Comparison of ENCODE assay signal across 1 cellular context in the genomic region with DNA sequence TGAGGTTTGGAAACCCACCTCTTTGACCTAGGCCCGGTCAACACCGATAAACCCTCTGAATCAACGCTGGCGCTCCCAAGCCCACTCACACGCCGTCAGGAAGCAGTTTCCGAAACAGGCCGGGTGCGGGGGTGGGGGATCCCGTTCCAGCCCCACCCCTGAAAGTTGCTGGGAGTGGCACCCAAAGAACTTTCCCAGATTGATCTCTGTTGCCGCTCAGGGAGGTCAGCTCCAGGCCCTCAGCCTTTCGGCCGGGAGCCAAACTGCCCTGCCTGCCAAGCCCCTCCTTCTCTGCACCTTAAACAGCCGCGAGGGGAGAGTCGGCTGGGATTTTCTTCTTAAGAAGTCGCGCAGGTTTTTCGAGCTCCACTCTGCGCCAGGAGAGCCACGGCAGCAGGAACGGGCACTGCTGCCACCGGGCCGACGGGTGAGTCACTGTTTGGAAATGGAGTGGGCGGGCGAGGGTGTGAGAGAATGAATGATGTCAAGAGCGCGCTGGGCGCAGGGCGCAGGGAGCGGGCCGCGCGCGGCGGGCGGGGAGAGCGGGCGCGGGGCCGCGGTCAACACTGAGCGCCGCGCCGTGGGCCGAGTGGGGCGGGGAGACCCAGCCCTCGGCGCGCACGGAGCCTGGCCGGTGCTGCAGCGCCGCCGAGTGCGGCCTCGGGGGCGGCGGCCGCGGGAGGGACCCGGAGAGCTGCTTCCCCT.
A peak's percentile ranks its signal among the peaks of the same experiment; 100 is the strongest.
TF ChIP-seq lines count a peak whose summit lies in the region.

SGMS2 (plus strand) TSS at position 566 of the 705 bp plus-strand sequence. CDS start 70,622 bp downstream, outside the sequence.

TF ChIP-seq in HepG2, 621 proteins besides CTCF, POLR2A, EP300 and RAD21 (continued from another document and continues in another):
- TF ChIP-seq ZNF142 (CRISPR knock-in tag; IDR thresholded peaks at IDR 0.05) (peak; percentile 63; the same call in 1 of the 2 replicates), ZNF296 (CRISPR knock-in tag; conservative IDR thresholded peaks at IDR 0.05) (no peak), ZBTB8A (CRISPR knock-in tag; IDR thresholded peaks at IDR 0.05; ENCODE audit: borderline replicate concordance, low read depth) (no peak), ZFP82 (CRISPR knock-in tag; IDR thresholded peaks at IDR 0.05; ENCODE audit: borderline replicate concordance) (no peak), HNRNPL (IDR thresholded peaks at IDR 0.05; ENCODE audit: low read depth, low read length) (peak; percentile 86), PAF1 (CRISPR knock-in tag; IDR thresholded peaks at IDR 0.05) (no peak), HNRNPLL (IDR thresholded peaks at IDR 0.05; ENCODE audit: low read depth, low read length, poor library complexity, severe bottlenecking) (peak; percentile 59), SCMH1 (CRISPR knock-in tag; IDR thresholded peaks at IDR 0.05; ENCODE audit: borderline replicate concordance) (no peak), ZNF264 (CRISPR knock-in tag; IDR thresholded peaks at IDR 0.05) (no peak), YEATS4 (CRISPR knock-in tag; IDR thresholded peaks at IDR 0.05; ENCODE audit: borderline replicate concordance) (peak; percentile 70; the same call in 1 of the 2 replicates), ZNF207 (IDR thresholded peaks at IDR 0.05; ENCODE audit: borderline replicate concordance) (no peak), MAZ (IDR thresholded peaks at IDR 0.05; ENCODE audit: borderline replicate concordance, low read depth, low read length) (0 out of 2 replicates have a peak, but pooled peaks have one; percentile 7), MAZ (CRISPR knock-in tag; IDR thresholded peaks at IDR 0.05; ENCODE audit: low read depth) (no peak), ATF7-NPFF (CRISPR knock-in tag; IDR thresholded peaks at IDR 0.05; ENCODE audit: low read depth) (peak; percentile 44; the same call in 1 of the 2 replicates), E2F5 (CRISPR knock-in tag; conservative IDR thresholded peaks at IDR 0.05) (no peak), ZNF12 (CRISPR knock-in tag; IDR thresholded peaks at IDR 0.05) (no peak), ZFY (CRISPR knock-in tag; IDR thresholded peaks at IDR 0.05) (peak; percentile 44; the same call in 1 of the 2 replicates), ZNF792 (CRISPR knock-in tag; IDR thresholded peaks at IDR 0.05) (no peak), TEAD3 (CRISPR knock-in tag; optimal IDR thresholded peaks at IDR 0.05; ENCODE audit: borderline replicate concordance) (peak; percentile 24), GMEB2 (CRISPR knock-in tag; IDR thresholded peaks at IDR 0.05; ENCODE audit: low read depth) (no peak), POLR2G (IDR thresholded peaks at IDR 0.05; ENCODE audit: low read depth, low read length) (peak; percentile 63), GABPB1 (CRISPR knock-in tag; IDR thresholded peaks at IDR 0.05) (peak; percentile 16; the same call in 1 of the 2 replicates), DBP (CRISPR knock-in tag; IDR thresholded peaks at IDR 0.05; ENCODE audit: not compliant biosample characterization) (no peak), XRCC5 (optimal IDR thresholded peaks at IDR 0.05; ENCODE audit: low read length) (no peak), TAF15 (IDR thresholded peaks at IDR 0.05; ENCODE audit: low read depth, low read length, poor library complexity, severe bottlenecking) (peak; percentile 5), BORCS8-MEF2B (CRISPR knock-in tag; IDR thresholded peaks at IDR 0.05) (no peak), RBFOX2 (IDR thresholded peaks at IDR 0.05; ENCODE audit: low read depth, low read length) (peak; percentile 71), ZNF687 (CRISPR knock-in tag; IDR thresholded peaks at IDR 0.05) (peak; percentile 71), ZNF10 (CRISPR knock-in tag; IDR thresholded peaks at IDR 0.05; ENCODE audit: borderline replicate concordance, low read depth) (no peak)
- TF ChIP-seq, protein P1, sequence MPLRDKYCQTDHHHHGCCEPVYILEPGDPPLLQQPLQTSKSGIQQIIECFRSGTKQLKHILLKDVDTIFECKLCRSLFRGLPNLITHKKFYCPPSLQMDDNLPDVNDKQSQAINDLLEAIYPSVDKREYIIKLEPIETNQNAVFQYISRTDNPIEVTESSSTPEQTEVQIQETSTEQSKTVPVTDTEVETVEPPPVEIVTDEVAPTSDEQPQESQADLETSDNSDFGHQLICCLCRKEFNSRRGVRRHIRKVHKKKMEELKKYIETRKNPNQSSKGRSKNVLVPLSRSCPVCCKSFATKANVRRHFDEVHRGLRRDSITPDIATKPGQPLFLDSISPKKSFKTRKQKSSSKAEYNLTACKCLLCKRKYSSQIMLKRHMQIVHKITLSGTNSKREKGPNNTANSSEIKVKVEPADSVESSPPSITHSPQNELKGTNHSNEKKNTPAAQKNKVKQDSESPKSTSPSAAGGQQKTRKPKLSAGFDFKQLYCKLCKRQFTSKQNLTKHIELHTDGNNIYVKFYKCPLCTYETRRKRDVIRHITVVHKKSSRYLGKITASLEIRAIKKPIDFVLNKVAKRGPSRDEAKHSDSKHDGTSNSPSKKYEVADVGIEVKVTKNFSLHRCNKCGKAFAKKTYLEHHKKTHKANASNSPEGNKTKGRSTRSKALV (CRISPR knock-in tag; IDR thresholded peaks at IDR 0.05): peak; percentile 79; the same call in 1 of the 2 replicates
- TF ChIP-seq, protein P2, sequence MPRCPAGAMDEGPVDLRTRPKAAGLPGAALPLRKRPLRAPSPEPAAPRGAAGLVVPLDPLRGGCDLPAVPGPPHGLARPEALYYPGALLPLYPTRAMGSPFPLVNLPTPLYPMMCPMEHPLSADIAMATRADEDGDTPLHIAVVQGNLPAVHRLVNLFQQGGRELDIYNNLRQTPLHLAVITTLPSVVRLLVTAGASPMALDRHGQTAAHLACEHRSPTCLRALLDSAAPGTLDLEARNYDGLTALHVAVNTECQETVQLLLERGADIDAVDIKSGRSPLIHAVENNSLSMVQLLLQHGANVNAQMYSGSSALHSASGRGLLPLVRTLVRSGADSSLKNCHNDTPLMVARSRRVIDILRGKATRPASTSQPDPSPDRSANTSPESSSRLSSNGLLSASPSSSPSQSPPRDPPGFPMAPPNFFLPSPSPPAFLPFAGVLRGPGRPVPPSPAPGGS (CRISPR knock-in tag; IDR thresholded peaks at IDR 0.05): 0 out of 2 replicates have a peak, but pooled peaks have one; percentile 42
- TF ChIP-seq, protein P3, sequence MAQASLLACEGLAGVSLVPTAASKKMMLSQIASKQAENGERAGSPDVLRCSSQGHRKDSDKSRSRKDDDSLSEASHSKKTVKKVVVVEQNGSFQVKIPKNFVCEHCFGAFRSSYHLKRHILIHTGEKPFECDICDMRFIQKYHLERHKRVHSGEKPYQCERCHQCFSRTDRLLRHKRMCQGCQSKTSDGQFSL (CRISPR knock-in tag; IDR thresholded peaks at IDR 0.05): no peak
- TF ChIP-seq, protein P4, sequence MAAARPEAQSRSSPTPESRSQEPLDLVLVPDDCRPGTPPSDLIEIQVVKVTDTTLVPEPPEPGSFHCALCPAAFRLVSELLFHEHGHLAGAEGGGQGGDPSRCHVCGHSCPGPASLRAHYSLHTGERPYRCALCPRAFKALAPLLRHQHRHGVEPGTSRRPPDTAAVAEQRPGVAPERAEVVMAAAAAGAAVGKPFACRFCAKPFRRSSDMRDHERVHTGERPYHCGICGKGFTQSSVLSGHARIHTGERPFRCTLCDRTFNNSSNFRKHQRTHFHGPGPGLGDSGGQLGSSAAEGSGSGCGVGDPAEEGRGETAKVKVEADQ (CRISPR knock-in tag; IDR thresholded peaks at IDR 0.05; ENCODE audit: borderline replicate concordance): no peak
